Comparison of ENCODE assay signal across 2 cellular contexts in genomic region chr3:67529337-67529736, GRCh38.
TF ChIP-seq lines count a peak whose summit lies in the region.

No MANE protein-coding gene starts in this region.

TF ChIP-seq in SK-N-SH, 30 proteins besides CTCF, POLR2A, EP300 and RAD21 (continued from another document):
- TF ChIP-seq REST (IDR thresholded peaks at IDR 0.05; ENCODE audit: low read depth, low read length) (no peak), MXI1 (IDR thresholded peaks at IDR 0.05; ENCODE audit: low read depth, low read length) (no peak), ELF1 (IDR thresholded peaks at IDR 0.05) (no peak), GATA2 (CRISPR knock-in tag; IDR thresholded peaks at IDR 0.05) (no peak)

TF ChIP-seq in SK-N-SH treated with all-trans-retinoic acid at 6 μM for 48 hours, 23 proteins besides CTCF, POLR2A, EP300 and RAD21 (continued from another document):
- TF ChIP-seq CREB5 (CRISPR knock-in tag; IDR thresholded peaks at IDR 0.05; ENCODE audit: low read depth) (no peak), ZFP3 (CRISPR knock-in tag; IDR thresholded peaks at IDR 0.05) (no peak), ISL1 (CRISPR knock-in tag; IDR thresholded peaks at IDR 0.05) (no peak), CSDC2 (CRISPR knock-in tag; IDR thresholded peaks at IDR 0.05) (no peak), ESRRG (CRISPR knock-in tag; IDR thresholded peaks at IDR 0.05) (no peak), PATZ1 (CRISPR knock-in tag; IDR thresholded peaks at IDR 0.05; ENCODE audit: borderline replicate concordance) (no peak)
- TF ChIP-seq, protein P1, sequence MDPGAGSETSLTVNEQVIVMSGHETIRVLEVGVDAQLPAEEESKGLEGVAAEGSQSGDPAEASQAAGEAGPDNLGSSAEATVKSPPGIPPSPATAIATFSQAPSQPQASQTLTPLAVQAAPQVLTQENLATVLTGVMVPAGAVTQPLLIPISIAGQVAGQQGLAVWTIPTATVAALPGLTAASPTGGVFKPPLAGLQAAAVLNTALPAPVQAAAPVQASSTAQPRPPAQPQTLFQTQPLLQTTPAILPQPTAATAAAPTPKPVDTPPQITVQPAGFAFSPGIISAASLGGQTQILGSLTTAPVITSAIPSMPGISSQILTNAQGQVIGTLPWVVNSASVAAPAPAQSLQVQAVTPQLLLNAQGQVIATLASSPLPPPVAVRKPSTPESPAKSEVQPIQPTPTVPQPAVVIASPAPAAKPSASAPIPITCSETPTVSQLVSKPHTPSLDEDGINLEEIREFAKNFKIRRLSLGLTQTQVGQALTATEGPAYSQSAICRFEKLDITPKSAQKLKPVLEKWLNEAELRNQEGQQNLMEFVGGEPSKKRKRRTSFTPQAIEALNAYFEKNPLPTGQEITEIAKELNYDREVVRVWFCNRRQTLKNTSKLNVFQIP (CRISPR knock-in tag; IDR thresholded peaks at IDR 0.05; ENCODE audit: borderline replicate concordance, low read depth), result no peak
